15 cellular contexts compared by ENCODE assay signal in genomic region chr14:34220311-34220710, GRCh38.
DNase-seq lines count a peak whose midpoint lies in the region; ATAC-seq and TF ChIP-seq lines count a peak whose summit lies in the region.
"Had no signal": no experiment of that assay in that cellular context is flagged by ENCODE, and none has a peak within 500 bp of the region (broad histone marks: within the 10 kb centered on the region; RNA-seq: fewer than 3 reads in every experiment).

No MANE protein-coding gene starts in this region.

- TF ChIP-seq CTCF in VCaP (conservative IDR thresholded peaks at IDR 0.05) (no peak), epithelial cell of esophagus (IDR thresholded peaks at IDR 0.05; ENCODE audit: insufficient read depth, low read depth, low read length, missing control alignments) (no peak), mucosa of descending colon (IDR thresholded peaks at IDR 0.05) (no peak), GM23338 (conservative IDR thresholded peaks at IDR 0.05; ENCODE audit: low read depth in 2 of 2) (no peak)

- no peaks in the 10 kb centered on the region for H3K79me2 ChIP-seq in GM23338 (replicated peaks; ENCODE audit: insufficient read depth)

- intact Hi-C loops in mucosa of descending colon (cut with DNase I, micrococcal nuclease), result loop anchor here in 1 of 2 donors (10.0 kb wide), 1 partner anchor 376 kb away; no protein-coding TSS in a partner anchor
- intact Hi-C loops in activated T-helper 1 cell treated with anti-CD3 and anti-CD28 coated beads, Interleukin-12 subunit alpha, Interleukin-12 subunit beta, Interleukin-2, Interleukin-4 antibody, amounts not matched to agents 30 ng/mL and 10 ng/mL and 1 ng/mL, durations not matched to agents 14 hours and 24 hours and 36 hours (cut with micrococcal nuclease), result no loop called here

- H3K36me3 Mint-ChIP-seq in GM23338 (ENCODE audit: low read depth), result no peaks in the 10 kb centered on the region
- H3K36me3 Mint-ChIP-seq in activated T-helper 1 cell treated with anti-CD3 and anti-CD28 coated beads, Interleukin-12 subunit alpha, Interleukin-12 subunit beta, Interleukin-2, Interleukin-4 antibody, amounts not matched to agents 30 ng/mL and 10 ng/mL and 1 ng/mL, durations not matched to agents 14 hours and 24 hours and 36 hours (ENCODE audit: low read depth), result no peaks in the 10 kb centered on the region
- H3K36me3 Mint-ChIP-seq: CD4-positive, alpha-beta memory T cell had no signal

- peaks cover 5% of the 10 kb centered on the region for H3K9me2 ChIP-seq in GM23338 (ENCODE audit: insufficient read depth)

- H3K36me3 ChIP-seq in mucosa of descending colon (ENCODE audit: low read depth) (no peaks in the 10 kb centered on the region), GM23338 (ENCODE audit: insufficient read depth) (no peaks in the 10 kb centered on the region)
- H3K36me3 ChIP-seq: BE2C had no signal

- no peak overlapping the region for H3K4me2 ChIP-seq in GM23338
- H3K4me2 ChIP-seq: A549 had no signal

- no peak overlapping the region for H3K4me3 Mint-ChIP-seq in GM23338
- H3K4me3 Mint-ChIP-seq in activated T-helper 1 cell treated with anti-CD3 and anti-CD28 coated beads, Interleukin-12 subunit alpha, Interleukin-12 subunit beta, Interleukin-2, Interleukin-4 antibody, amounts not matched to agents 30 ng/mL and 10 ng/mL and 1 ng/mL, durations not matched to agents 14 hours and 24 hours and 36 hours, result no peak overlapping the region
- H3K4me3 Mint-ChIP-seq: H9 had no signal

- no peak overlapping the region for H2AFZ ChIP-seq in GM23338
- H2AFZ ChIP-seq: GM23248 had no signal

- H3F3A ChIP-seq in GM23338 (replicated peaks; ENCODE audit: low read depth), result no peaks in the 10 kb centered on the region

- peak; percentile 75 for DNase-seq in epithelial cell of esophagus (ENCODE audit: low read depth)
- DNase-seq in mucosa of descending colon, result no peak
- no peak for DNase-seq in GM23338 (ENCODE audit: low spot score)
- DNase-seq in activated naive CD4-positive, alpha-beta T cell (lab: John Stamatoyannopoulos, UW), result no peak
- no peak for DNase-seq in activated T-helper 1 cell treated with anti-CD3 and anti-CD28 coated beads, Interleukin-12 subunit alpha, Interleukin-12 subunit beta, Interleukin-2, Interleukin-4 antibody, amounts not matched to agents 30 ng/mL and 10 ng/mL and 1 ng/mL, durations not matched to agents 14 hours and 24 hours and 36 hours (ENCODE audit: low spot score)
- DNase-seq: BE2C, DMS153, DMS79 treated with DMSO at 0.1 percent for 48 hours, EL, GM23248, H9 had no signal

- H4K20me1 ChIP-seq in GM23338 (replicated peaks; ENCODE audit: insufficient read depth), result no peaks in the 10 kb centered on the region

- H3K27me3 ChIP-seq in GM23338 (ENCODE audit: insufficient read depth), result no peaks in the 10 kb centered on the region

- H3K27ac Mint-ChIP-seq in GM23338, result no peak overlapping the region
- no peak overlapping the region for H3K27ac Mint-ChIP-seq in activated T-helper 1 cell treated with anti-CD3 and anti-CD28 coated beads, Interleukin-12 subunit alpha, Interleukin-12 subunit beta, Interleukin-2, Interleukin-4 antibody, amounts not matched to agents 30 ng/mL and 10 ng/mL and 1 ng/mL, durations not matched to agents 14 hours and 24 hours and 36 hours

- H3K27me3 Mint-ChIP-seq in GM23338 (ENCODE audit: insufficient read depth, low read depth, poor library complexity), result no peaks in the 10 kb centered on the region
- H3K27me3 Mint-ChIP-seq in activated T-helper 1 cell treated with anti-CD3 and anti-CD28 coated beads, Interleukin-12 subunit alpha, Interleukin-12 subunit beta, Interleukin-2, Interleukin-4 antibody, amounts not matched to agents 30 ng/mL and 10 ng/mL and 1 ng/mL, durations not matched to agents 14 hours and 24 hours and 36 hours (ENCODE audit: insufficient read depth), result peaks cover 17% of the 10 kb centered on the region

- peak; percentile 34 for ATAC-seq in mucosa of descending colon
- ATAC-seq in GM23338, result no peak
- ATAC-seq: A549 had no signal

- H3K4me1 ChIP-seq in mucosa of descending colon (ENCODE audit: low read depth) (peaks cover 9% of the 10 kb centered on the region), GM23338 (ENCODE audit: insufficient read depth) (peaks cover 18% of the 10 kb centered on the region; the same call in 1 of the 2 replicates)
- H3K4me1 ChIP-seq: BE2C had no signal

- H3K4me3 ChIP-seq in epithelial cell of esophagus (ENCODE audit: low read length), result no peak overlapping the region
- no peak overlapping the region for H3K4me3 ChIP-seq in mucosa of descending colon
- no peak overlapping the region for H3K4me3 ChIP-seq in GM23338
- H3K4me3 ChIP-seq: A549, GM23248 had no signal

- peaks cover 14% of the 10 kb centered on the region for H3K4me1 Mint-ChIP-seq in GM23338
- peaks cover 16% of the 10 kb centered on the region for H3K4me1 Mint-ChIP-seq in activated T-helper 1 cell treated with anti-CD3 and anti-CD28 coated beads, Interleukin-12 subunit alpha, Interleukin-12 subunit beta, Interleukin-2, Interleukin-4 antibody, amounts not matched to agents 30 ng/mL and 10 ng/mL and 1 ng/mL, durations not matched to agents 14 hours and 24 hours and 36 hours (ENCODE audit: low read depth)

- H3K9me3 Mint-ChIP-seq in GM23338, result no peaks in the 10 kb centered on the region
- no peaks in the 10 kb centered on the region for H3K9me3 Mint-ChIP-seq in activated T-helper 1 cell treated with anti-CD3 and anti-CD28 coated beads, Interleukin-12 subunit alpha, Interleukin-12 subunit beta, Interleukin-2, Interleukin-4 antibody, amounts not matched to agents 30 ng/mL and 10 ng/mL and 1 ng/mL, durations not matched to agents 14 hours and 24 hours and 36 hours
- H3K9me3 Mint-ChIP-seq: H9 had no signal

- H3K27ac ChIP-seq in VCaP, result peak overlapping the region; percentile 51
- H3K27ac ChIP-seq in GM23338 (ENCODE audit: low read depth), result no peak overlapping the region
- H3K27ac ChIP-seq: A549, C4-2B, GM23248 had no signal

- no peaks in the 10 kb centered on the region for H3K9me3 ChIP-seq in mucosa of descending colon
- H3K9me3 ChIP-seq: A549, BE2C had no signal

TF ChIP-seq in GM23338, 12 proteins besides CTCF, POLR2A, EP300 and RAD21:
- TF ChIP-seq STAT1 (IDR thresholded peaks at IDR 0.05; ENCODE audit: unreplicated experiment), result no peak
- TF ChIP-seq ZNF114 (CRISPR knock-in tag; IDR thresholded peaks at IDR 0.05), result no peak
- no peak for TF ChIP-seq NANOG (IDR thresholded peaks at IDR 0.05; ENCODE audit: borderline replicate concordance)
- no peak for TF ChIP-seq EZH2phosphoT487 (IDR thresholded peaks at IDR 0.05; ENCODE audit: unreplicated experiment)
- no peak for TF ChIP-seq CREB1 (CRISPR knock-in tag; IDR thresholded peaks at IDR 0.05; ENCODE audit: low read depth)
- no peak for TF ChIP-seq REST (IDR thresholded peaks at IDR 0.05; ENCODE audit: unreplicated experiment)
TF ChIP-seq in GM23338: peak in this region for 0.
